ENCODE assay signal across 7 cellular contexts in the genomic region with DNA sequence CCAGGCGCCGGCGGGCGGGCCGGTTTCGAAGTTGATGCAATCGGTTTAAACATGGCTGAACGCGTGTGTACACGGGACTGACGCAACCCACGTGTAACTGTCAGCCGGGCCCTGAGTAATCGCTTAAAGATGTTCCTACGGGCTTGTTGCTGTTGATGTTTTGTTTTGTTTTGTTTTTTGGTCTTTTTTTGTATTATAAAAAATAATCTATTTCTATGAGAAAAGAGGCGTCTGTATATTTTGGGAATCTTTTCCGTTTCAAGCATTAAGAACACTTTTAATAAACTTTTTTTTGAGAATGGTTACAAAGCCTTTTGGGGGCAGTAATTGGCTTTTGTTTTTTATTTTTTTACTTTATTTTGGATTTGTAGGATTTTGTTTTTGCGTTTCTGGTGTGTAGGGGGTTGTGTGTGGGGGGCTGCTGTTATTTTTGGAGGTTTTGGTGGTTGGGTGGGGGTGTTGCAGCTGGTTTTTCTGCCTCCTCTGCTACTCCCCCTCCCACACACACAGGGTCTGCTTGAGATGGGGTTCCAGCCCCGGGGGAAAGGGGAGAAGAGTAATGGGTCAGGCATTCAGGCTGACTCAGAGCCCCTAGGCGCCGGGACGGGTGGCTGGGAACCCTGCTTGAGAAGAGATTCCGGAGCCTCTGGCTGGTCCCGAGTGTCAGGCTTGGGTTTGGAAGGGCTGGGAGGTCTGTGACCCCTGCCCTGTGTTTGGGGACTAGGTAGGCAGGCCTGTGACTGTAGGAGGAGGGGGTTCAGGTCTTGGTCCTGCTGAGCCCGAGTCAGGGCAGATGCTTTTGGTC. TPM values are rescaled to one million over a fixed set of nuclear protein-coding genes. Genes with fewer than 3 reads are reported as not detected.
DNase-seq lines count a peak whose midpoint lies in the region; ATAC-seq and TF ChIP-seq lines count a peak whose summit lies in the region.

No MANE protein-coding gene starts in this region.

- no peak overlapping the region for H2BK12ac ChIP-seq in neuronal stem cell (ENCODE audit: low read length)

- no peak overlapping the region for H2BK5ac ChIP-seq in neuronal stem cell (ENCODE audit: low read length)

- H4K91ac ChIP-seq in neuronal stem cell (ENCODE audit: low read depth, low read length, poor library complexity) = no peak overlapping the region

- peak overlapping the region; percentile 92 for H3K4me3 ChIP-seq in RWPE2 (ENCODE audit: severe bottlenecking)
- peak overlapping the region; percentile 81 for H3K4me3 ChIP-seq in fibroblast of villous mesenchyme (ENCODE audit: low read depth, low read length)
- H3K4me3 ChIP-seq in neuronal stem cell (ENCODE audit: low read length in 2 of 2) = peak overlapping the region; percentile 59 to 69
- peak overlapping the region; percentile 75 for H3K4me3 ChIP-seq in suprapubic skin

- H3K18ac ChIP-seq in neuronal stem cell (ENCODE audit: low read length) = peak overlapping the region; percentile 48

- 100% methylated on average over 1 of the region's 25 CpGs; no CpG with 5 or more reads in 1 of the 2 donors for WGBS in neuronal stem cell (ENCODE audit: extremely low coverage in 2 of 2, insufficient read length in 2 of 2, insufficient replicate concordance in 1 of 2), 2 donors
- WGBS in suprapubic skin = 3% methylated on average over 25 of the region's 25 CpGs

- H3K79me1 ChIP-seq in neuronal stem cell (ENCODE audit: low read depth, low read length) = peaks cover 1% of the 10 kb centered on the region

- no peak overlapping the region for H3K4ac ChIP-seq in neuronal stem cell (ENCODE audit: low read length)

- no peak for TF ChIP-seq CTCF in RWPE2 (IDR thresholded peaks at IDR 0.05; ENCODE audit: poor library complexity, severe bottlenecking)
- no peak for TF ChIP-seq CTCF in fibroblast of villous mesenchyme (IDR thresholded peaks at IDR 0.05; ENCODE audit: insufficient read depth, low read depth, low read length)
- no peak for TF ChIP-seq CTCF in suprapubic skin (IDR thresholded peaks at IDR 0.05)

- H3K4me1 ChIP-seq in RWPE2 (ENCODE audit: insufficient read depth, poor library complexity, severe bottlenecking) = peaks cover 3% of the 10 kb centered on the region
- peaks cover 10 to 13% of the 10 kb centered on the region in 2 donors for H3K4me1 ChIP-seq in neuronal stem cell (ENCODE audit: control insufficient read depth in 2 of 2, insufficient read depth in 1 of 2, low read depth in 1 of 2, low read length in 2 of 2)
- peaks cover 30% of the 10 kb centered on the region for H3K4me1 ChIP-seq in suprapubic skin

- peak overlapping the region; percentile 62 for H3K27ac ChIP-seq in KOPT-K1 (ENCODE audit: low read depth, low read length, poor library complexity, severe bottlenecking)
- H3K27ac ChIP-seq in RWPE2 (ENCODE audit: poor library complexity, severe bottlenecking) = peak overlapping the region; percentile 87
- no peak overlapping the region for H3K27ac ChIP-seq in neuronal stem cell (replicated peaks; ENCODE audit: low read length)
- H3K27ac ChIP-seq in suprapubic skin = peak overlapping the region; percentile 96

- H2AFZ ChIP-seq in neuronal stem cell (ENCODE audit: low read length) = peak overlapping the region; percentile 96

- no peak overlapping the region for H2BK120ac ChIP-seq in neuronal stem cell (ENCODE audit: low read depth, low read length)

- no peak overlapping the region for H2BK15ac ChIP-seq in neuronal stem cell (ENCODE audit: low read length)

- peak; percentile 28 for ATAC-seq in GM18498 (IDR thresholded peaks at IDR 0.05; ENCODE audit: unreplicated experiment)
- peak; percentile 20 for ATAC-seq in RWPE2 (ENCODE audit: low read depth)

- H3K23ac ChIP-seq in neuronal stem cell (ENCODE audit: low read depth, low read length, poor library complexity) = no peak overlapping the region

- DNase-seq in RWPE2 (ENCODE audit: low spot score) = peak; percentile 99
- peak; percentile 93 for DNase-seq in activated effector memory CD4-positive, alpha-beta T cell treated with anti-CD3 and anti-CD28 coated beads, Interleukin-2, amount 50 U/mL, for 16 hours
- peak; percentile 89 for DNase-seq in fibroblast of villous mesenchyme (ENCODE audit: low read depth)
- DNase-seq in neuronal stem cell (ENCODE audit: low spot score) = no peak
- DNase-seq in suprapubic skin (ENCODE audit: low spot score in 2 of 2) = peak; percentile 91 to 94

- no peak overlapping the region for H3K9ac ChIP-seq in neuronal stem cell (ENCODE audit: low read depth, low read length, poor library complexity)

- H3K9me3 ChIP-seq in KOPT-K1 (ENCODE audit: insufficient read depth, low read length, poor library complexity, severe bottlenecking) = no peaks in the 10 kb centered on the region
- no peaks in the 10 kb centered on the region for H3K9me3 ChIP-seq in RWPE2 (ENCODE audit: severe bottlenecking)
- H3K9me3 ChIP-seq in neuronal stem cell (replicated peaks in 1 of 2; ENCODE audit: control insufficient read depth in 2 of 2, insufficient read depth in 1 of 2, low read depth in 1 of 2, low read length in 2 of 2) = peaks cover 0 to 2% of the 10 kb centered on the region in 2 donors
- no peaks in the 10 kb centered on the region for H3K9me3 ChIP-seq in suprapubic skin

- peak overlapping the region; percentile 82 for H2AK5ac ChIP-seq in neuronal stem cell (ENCODE audit: low read depth, low read length)

- no peak overlapping the region for H4K8ac ChIP-seq in neuronal stem cell (ENCODE audit: low read depth, low read length)

- H3K4me2 ChIP-seq in neuronal stem cell (ENCODE audit: insufficient read depth, low read length, poor library complexity, severe bottlenecking) = peak overlapping the region; percentile 38

- no peak for TF ChIP-seq EP300 in suprapubic skin (IDR thresholded peaks at IDR 0.05)

- H3K36me3 ChIP-seq in KOPT-K1 (ENCODE audit: insufficient read depth, low read length) = no peaks in the 10 kb centered on the region
- H3K36me3 ChIP-seq in RWPE2 (ENCODE audit: low read depth) = peaks cover 28% of the 10 kb centered on the region
- no peaks in the 10 kb centered on the region for H3K36me3 ChIP-seq in neuronal stem cell (replicated peaks in 1 of 2; ENCODE audit: control insufficient read depth in 2 of 2, insufficient read depth in 2 of 2, low read length in 2 of 2)
- H3K36me3 ChIP-seq in suprapubic skin = peaks cover 19% of the 10 kb centered on the region

- TF ChIP-seq POLR2A in suprapubic skin (IDR thresholded peaks at IDR 0.05) = no peak

- H3K14ac ChIP-seq in neuronal stem cell (ENCODE audit: low read length) = no peak overlapping the region

- H3K27me3 ChIP-seq in RWPE2 (ENCODE audit: insufficient read depth, poor library complexity, severe bottlenecking) = no peaks in the 10 kb centered on the region
- H3K27me3 ChIP-seq in neuronal stem cell (ENCODE audit: control insufficient read depth in 3 of 3, insufficient read depth in 3 of 3, low read depth in 1 of 3, low read length in 3 of 3) = peaks cover 0 to 30% (median 3%) of the 10 kb centered on the region in 3 experiments
- no peaks in the 10 kb centered on the region for H3K27me3 ChIP-seq in suprapubic skin

RNA-seq across cellular contexts. Expression of gene CEBPB, which starts 1.9 kb away (rescaled TPM):
- total RNA-seq in fibroblast of villous mesenchyme = 70.4 and 71.5 TPM in 2 replicates
- polyA plus RNA-seq in neuronal stem cell (2013, experiment 1 of 2) = 3.2 TPM
- polyA plus RNA-seq in neuronal stem cell (2013, experiment 2 of 2) = 3.2 TPM
- 10 to 100 TPM; 43.2 to 83.9 (median 69.2) TPM for total RNA-seq in suprapubic skin

RNA-seq across cellular contexts. Expression of gene PEDS1, which starts 39.0 kb away (rescaled TPM):
- total RNA-seq in fibroblast of villous mesenchyme = 25.9 and 27.7 TPM in 2 replicates
- polyA plus RNA-seq in neuronal stem cell (2013, experiment 1 of 2) = 29.7 TPM
- 29.3 TPM for polyA plus RNA-seq in neuronal stem cell (2013, experiment 2 of 2)
- total RNA-seq in suprapubic skin = 10 to 100 TPM; 30.5 to 82.2 (median 57.3) TPM
